ENCODE assay signal across 8 cellular contexts in genomic region chr22:36180038-36180880, GRCh38. TPM values are rescaled to one million over a fixed set of nuclear protein-coding genes. Genes with fewer than 3 reads are reported as not detected.
A peak's percentile ranks its signal among the peaks of the same experiment; 100 is the strongest.
DNase-seq lines count a peak whose midpoint lies in the region; ATAC-seq, FAIRE-seq and TF ChIP-seq lines count a peak whose summit lies in the region.

No MANE protein-coding gene starts in this region.

- H3K4me1 ChIP-seq in H9 (ENCODE audit: insufficient read depth, low read length) (no peaks in the 10 kb centered on the region), neutrophil (ENCODE audit: control insufficient read depth in 1 of 2, insufficient read depth in 1 of 2, low read depth in 1 of 2, low read length in 1 of 2) (no peaks in the 10 kb centered on the region)

- H4K91ac ChIP-seq in H9 (ENCODE audit: insufficient read length, low read depth, low read length) = no peak overlapping the region

- H2BK20ac ChIP-seq in H9 (ENCODE audit: low read depth, low read length, poor library complexity, severe bottlenecking) = no peak overlapping the region

- H3K18ac ChIP-seq in H9 (ENCODE audit: insufficient read length, low read depth, low read length) = no peak overlapping the region

- H3K9me3 Mint-ChIP-seq in H9 = no peaks in the 10 kb centered on the region; a peak in 1 of 5 replicates
- peaks cover 3% of the 10 kb centered on the region for H3K9me3 Mint-ChIP-seq in activated T-helper 1 cell treated with anti-CD3 and anti-CD28 coated beads, Interleukin-12 subunit alpha, Interleukin-12 subunit beta, Interleukin-2, Interleukin-4 antibody, amounts not matched to agents 30 ng/mL and 10 ng/mL and 1 ng/mL, durations not matched to agents 14 hours and 24 hours and 36 hours

- peak overlapping the region in 1 of 3 experiments; percentile 17; a peak in 1 of 7 replicates for H3K27ac Mint-ChIP-seq in H9
- H3K27ac Mint-ChIP-seq in activated T-helper 1 cell treated with anti-CD3 and anti-CD28 coated beads, Interleukin-12 subunit alpha, Interleukin-12 subunit beta, Interleukin-2, Interleukin-4 antibody, amounts not matched to agents 30 ng/mL and 10 ng/mL and 1 ng/mL, durations not matched to agents 14 hours and 24 hours and 36 hours = no peak overlapping the region

- H4K5ac ChIP-seq in H9 (ENCODE audit: insufficient read length, low read depth, low read length) = no peak overlapping the region

- no peak overlapping the region for H2AFZ ChIP-seq in H9 (ENCODE audit: low read length)

- no peak overlapping the region for H2BK5ac ChIP-seq in H9 (ENCODE audit: insufficient read length, low read length)

- WGBS in H9 (ENCODE audit: extremely low coverage, insufficient read length, low lambda C conversion rate) = no CpG with 5 or more reads among the region's 22 CpGs

- H3K4me3 Mint-ChIP-seq in H9 = no peak overlapping the region
- H3K4me3 Mint-ChIP-seq in activated T-helper 1 cell treated with anti-CD3 and anti-CD28 coated beads, Interleukin-12 subunit alpha, Interleukin-12 subunit beta, Interleukin-2, Interleukin-4 antibody, amounts not matched to agents 30 ng/mL and 10 ng/mL and 1 ng/mL, durations not matched to agents 14 hours and 24 hours and 36 hours = no peak overlapping the region

- no peak overlapping the region for H3K27ac ChIP-seq in H9 (ENCODE audit: insufficient read length, low read depth, low read length)
- H3K27ac ChIP-seq in neutrophil = no peak overlapping the region

- DNase-seq in AML-193 (lab: John Stamatoyannopoulos, UW) (peak; percentile 37 to 59), H9 (peak; percentile 87), RCC 7860 (ENCODE audit: low spot score) (peak; percentile 43), fibroblast of the conjunctiva (ENCODE audit: low read depth) (peak; percentile 43), stromal cell of bone marrow (ENCODE audit: low read depth) (peak; percentile 43)
- DNase-seq in activated T-helper 1 cell treated with anti-CD3 and anti-CD28 coated beads, Interleukin-12 subunit alpha, Interleukin-12 subunit beta, Interleukin-2, Interleukin-4 antibody, amounts not matched to agents 30 ng/mL and 10 ng/mL and 1 ng/mL, durations not matched to agents 14 hours and 24 hours and 36 hours (ENCODE audit: low spot score) = peak; percentile 62

- no peak overlapping the region for H3K4me2 ChIP-seq in H9 (ENCODE audit: insufficient read depth, insufficient read length, low read length)

- no peaks in the 10 kb centered on the region for H3K79me1 ChIP-seq in H9 (ENCODE audit: insufficient read depth, low read depth, low read length, poor library complexity, severe bottlenecking)

- H3K4me1 Mint-ChIP-seq in H9 = peaks cover 10 to 16% of the 10 kb centered on the region in 2 experiments
- H3K4me1 Mint-ChIP-seq in activated T-helper 1 cell treated with anti-CD3 and anti-CD28 coated beads, Interleukin-12 subunit alpha, Interleukin-12 subunit beta, Interleukin-2, Interleukin-4 antibody, amounts not matched to agents 30 ng/mL and 10 ng/mL and 1 ng/mL, durations not matched to agents 14 hours and 24 hours and 36 hours (ENCODE audit: low read depth) = peaks cover 5% of the 10 kb centered on the region

- H4K20me1 ChIP-seq in H9 (ENCODE audit: control insufficient read depth, insufficient read depth, insufficient read length) = no peaks in the 10 kb centered on the region

- no peak overlapping the region for H2BK15ac ChIP-seq in H9 (ENCODE audit: low read depth, low read length)

- H3K23ac ChIP-seq in H9 (ENCODE audit: insufficient read length, low read depth, low read length) = no peak overlapping the region

- no peak for ATAC-seq in HG03520 (IDR thresholded peaks at IDR 0.05; ENCODE audit: unreplicated experiment)

- H2BK12ac ChIP-seq in H9 (ENCODE audit: insufficient read length, low read depth, low read length) = no peak overlapping the region

- TF ChIP-seq CTCF in H9 (conservative IDR thresholded peaks at IDR 0.05) (peak; percentile 96), neutrophil (IDR thresholded peaks at IDR 0.05) (peak; percentile 63)

- no peak overlapping the region for H3K9ac ChIP-seq in H9 (ENCODE audit: extremely low read depth, insufficient read length, low read length)

- H3K36me3 ChIP-seq in neutrophil = no peaks in the 10 kb centered on the region

- no peak overlapping the region for H3K4ac ChIP-seq in H9 (ENCODE audit: low read depth, low read length)

- H3K27me3 Mint-ChIP-seq in H9 (ENCODE audit: low read depth) = no peaks in the 10 kb centered on the region; the same call in none of the 2 replicates
- H3K27me3 Mint-ChIP-seq in activated T-helper 1 cell treated with anti-CD3 and anti-CD28 coated beads, Interleukin-12 subunit alpha, Interleukin-12 subunit beta, Interleukin-2, Interleukin-4 antibody, amounts not matched to agents 30 ng/mL and 10 ng/mL and 1 ng/mL, durations not matched to agents 14 hours and 24 hours and 36 hours (ENCODE audit: insufficient read depth) = no peaks in the 10 kb centered on the region

- no peak overlapping the region for H4K8ac ChIP-seq in H9 (replicated peaks; ENCODE audit: insufficient read length, low read depth, low read length)

- H3K14ac ChIP-seq in H9 (ENCODE audit: insufficient read depth, low read length) = no peak overlapping the region

- H2BK120ac ChIP-seq in H9 (ENCODE audit: low read depth, low read length, poor library complexity, severe bottlenecking) = no peak overlapping the region

- no peaks in the 10 kb centered on the region; the same call in 1 of the 2 replicates for H3K27me3 ChIP-seq in H9 (ENCODE audit: insufficient read depth, low read length)
- H3K27me3 ChIP-seq in neutrophil = no peaks in the 10 kb centered on the region

- H2AK5ac ChIP-seq in H9 (ENCODE audit: insufficient read length, low read length) = no peak overlapping the region

- no peak overlapping the region for H3T11ph ChIP-seq in H9 (ENCODE audit: low read length)

- FAIRE-seq in RCC 7860 (lab: Jason Lieb, UNC) = no peak

- no peak overlapping the region for H3K56ac ChIP-seq in H9 (ENCODE audit: insufficient read length, low read depth, low read length)

- intact Hi-C loops in activated T-helper 1 cell treated with anti-CD3 and anti-CD28 coated beads, Interleukin-12 subunit alpha, Interleukin-12 subunit beta, Interleukin-2, Interleukin-4 antibody, amounts not matched to agents 30 ng/mL and 10 ng/mL and 1 ng/mL, durations not matched to agents 14 hours and 24 hours and 36 hours (cut with micrococcal nuclease) = loop anchor here (1.0 to 2.0 kb wide), 3 partner anchors 20 to 115 kb away; partner anchors contain the start of gene APOL3

- no peak overlapping the region for H3K4me3 ChIP-seq in neutrophil (ENCODE audit: low read depth in 1 of 2, low read length in 1 of 2)

- no peaks in the 10 kb centered on the region for H3K23me2 ChIP-seq in H9 (ENCODE audit: insufficient read length, low read depth, low read length, poor library complexity, severe bottlenecking)

- H3K79me2 ChIP-seq in H9 (ENCODE audit: insufficient read depth, low read length) = no peaks in the 10 kb centered on the region

- H3K9me3 ChIP-seq in H9 (ENCODE audit: control insufficient read depth, low read depth, low read length) (no peaks in the 10 kb centered on the region), neutrophil (no peaks in the 10 kb centered on the region)

- H3K36me3 Mint-ChIP-seq in H9 (ENCODE audit: insufficient read depth in 1 of 3, low read depth in 3 of 3) = no peaks in the 10 kb centered on the region
- H3K36me3 Mint-ChIP-seq in activated T-helper 1 cell treated with anti-CD3 and anti-CD28 coated beads, Interleukin-12 subunit alpha, Interleukin-12 subunit beta, Interleukin-2, Interleukin-4 antibody, amounts not matched to agents 30 ng/mL and 10 ng/mL and 1 ng/mL, durations not matched to agents 14 hours and 24 hours and 36 hours (ENCODE audit: low read depth) = no peaks in the 10 kb centered on the region

RNA-seq across cellular contexts. Expression of gene APOL3, which starts 19.7 kb away (rescaled TPM):
- 0.13 TPM in 1 of 2 replicates, not detected in the other for total RNA-seq in H9 (2021)
- 52.4 and 53.5 TPM in 2 replicates for total RNA-seq in activated T-helper 1 cell treated with anti-CD3 and anti-CD28 coated beads, Interleukin-12 subunit alpha, Interleukin-12 subunit beta, Interleukin-2, Interleukin-4 antibody, amounts not matched to agents 30 ng/mL and 10 ng/mL and 1 ng/mL, durations not matched to agents 14 hours and 24 hours and 36 hours

RNA-seq across cellular contexts. Expression of gene APOL4, which starts 21.4 kb away (rescaled TPM):
- total RNA-seq in H9 (2021) = not detected in 2 replicates
- total RNA-seq in activated T-helper 1 cell treated with anti-CD3 and anti-CD28 coated beads, Interleukin-12 subunit alpha, Interleukin-12 subunit beta, Interleukin-2, Interleukin-4 antibody, amounts not matched to agents 30 ng/mL and 10 ng/mL and 1 ng/mL, durations not matched to agents 14 hours and 24 hours and 36 hours = 0.18 TPM in 1 of 2 replicates, not detected in the other

RNA-seq across cellular contexts. Expression of gene APOL2, which starts 59.1 kb away (rescaled TPM):
- 15.6 and 18.1 TPM in 2 replicates for total RNA-seq in H9 (2021)
- 54.4 and 62.2 TPM in 2 replicates for total RNA-seq in activated T-helper 1 cell treated with anti-CD3 and anti-CD28 coated beads, Interleukin-12 subunit alpha, Interleukin-12 subunit beta, Interleukin-2, Interleukin-4 antibody, amounts not matched to agents 30 ng/mL and 10 ng/mL and 1 ng/mL, durations not matched to agents 14 hours and 24 hours and 36 hours

Comparison
In these comparisons a context has a peak if more than half of its experiments do, and no peak if none do; other contexts are left out.
1. RNA of gene APOL3, which starts 19.7 kb away (total RNA-seq): 52.4 to 53.5 TPM in activated T-helper 1 cell treated with anti-CD3 and anti-CD28 coated beads, Interleukin-12 subunit alpha, Interleukin-12 subunit beta, Interleukin-2, Interleukin-4 antibody, amounts not matched to agents 30 ng/mL and 10 ng/mL and 1 ng/mL, durations not matched to agents 14 hours and 24 hours and 36 hours; 0.13 TPM in H9; every median in the first group is over 10 times any median in the second.
2. Peak in every context shown above with its lines, with median percentiles within 50 percentile points of each other: DNase-seq.